In genomic region chr2:72924353-72925240, GRCh38 we compare ENCODE assay signal across 10 cellular contexts. TPM values are rescaled to one million over a fixed set of nuclear protein-coding genes. Genes with fewer than 3 reads are reported as not detected.
A peak's percentile ranks its signal among the peaks of the same experiment; 100 is the strongest.
DNase-seq lines count a peak whose midpoint lies in the region; ATAC-seq and TF ChIP-seq lines count a peak whose summit lies in the region.
"Had no signal": no experiment of that assay in that cellular context is flagged by ENCODE, and none has a peak within 500 bp of the region (broad histone marks: within the 10 kb centered on the region; RNA-seq: fewer than 3 reads in every experiment).

No MANE protein-coding gene starts in this region.

- H3K4me1 ChIP-seq in left ventricle myocardium inferior: peaks cover 29% of the 10 kb centered on the region
- peaks cover 6% of the 10 kb centered on the region for H3K4me1 ChIP-seq in NT2/D1 (ENCODE audit: insufficient read depth, insufficient read length)

- no peaks in the 10 kb centered on the region for H3K9me3 ChIP-seq in left ventricle myocardium inferior (replicated peaks)
- H3K9me3 ChIP-seq in NT2/D1 (ENCODE audit: insufficient read depth, low read length): no peaks in the 10 kb centered on the region
- H3K9me3 ChIP-seq: Caco-2 had no signal

- H3K9ac ChIP-seq in NT2/D1 (ENCODE audit: insufficient read length, low read depth): peak overlapping the region; percentile 32

- DNase-seq in left ventricle myocardium inferior: no peak
- DNase-seq in left ventricle myocardium superior: no peak
- no peak for DNase-seq in NT2/D1 (ENCODE audit: low read depth, low spot score)
- no peak for DNase-seq in left lobe of liver (ENCODE audit: low spot score)
- no peak for DNase-seq in anterior cingulate cortex (lab: John Stamatoyannopoulos, UW)
- DNase-seq in DMS153 (lab: John Stamatoyannopoulos, UW): no peak
- no peak for DNase-seq in amniotic stem cell (lab: John Stamatoyannopoulos, UW)
- no peak for DNase-seq in NOMO-1 treated with DMSO at 0.1 percent for 48 hours (lab: John Stamatoyannopoulos, UW; ENCODE audit: unreplicated experiment)
- DNase-seq: NCI-H510A treated with DMSO at 0.1 percent for 48 hours had no signal

- H3K36me3 ChIP-seq in left ventricle myocardium inferior (no peaks in the 10 kb centered on the region), NT2/D1 (ENCODE audit: insufficient read depth, insufficient read length, low read length) (no peaks in the 10 kb centered on the region)

- H3K4me3 ChIP-seq in left ventricle myocardium inferior (peak overlapping the region; percentile 40), NT2/D1 (ENCODE audit: insufficient read length, low read depth) (peak overlapping the region; percentile 21)

- H3K27me3 ChIP-seq in left ventricle myocardium inferior (ENCODE audit: low read depth) (peaks cover 100% of the 10 kb centered on the region), NT2/D1 (ENCODE audit: insufficient read depth, insufficient read length) (peaks cover 100% of the 10 kb centered on the region)

- intact Hi-C loops in left ventricle myocardium inferior (cut with micrococcal nuclease): no loop called here
- intact Hi-C loops in left ventricle myocardium superior (cut with micrococcal nuclease): no loop called here

- no peak overlapping the region for H3K27ac ChIP-seq in left ventricle myocardium inferior (replicated peaks)

- TF ChIP-seq CTCF in left ventricle myocardium inferior (IDR thresholded peaks at IDR 0.05; ENCODE audit: borderline replicate concordance): no peak

- ATAC-seq in left ventricle myocardium superior (no peak), left lobe of liver (peak; percentile 36)

RNA-seq across cellular contexts. Expression of gene EMX1, which starts 7.3 kb away (rescaled TPM):
- total RNA-seq in left ventricle myocardium inferior (not detected), left ventricle myocardium superior (not detected), left lobe of liver (0.20 TPM)

RNA-seq across cellular contexts. Expression of gene SPR, which starts 37.4 kb away (rescaled TPM):
- 53.5 TPM for total RNA-seq in left ventricle myocardium inferior
- total RNA-seq in left ventricle myocardium superior: 55.8 TPM
- total RNA-seq in left lobe of liver: 64.5 TPM
